In the genomic region with DNA sequence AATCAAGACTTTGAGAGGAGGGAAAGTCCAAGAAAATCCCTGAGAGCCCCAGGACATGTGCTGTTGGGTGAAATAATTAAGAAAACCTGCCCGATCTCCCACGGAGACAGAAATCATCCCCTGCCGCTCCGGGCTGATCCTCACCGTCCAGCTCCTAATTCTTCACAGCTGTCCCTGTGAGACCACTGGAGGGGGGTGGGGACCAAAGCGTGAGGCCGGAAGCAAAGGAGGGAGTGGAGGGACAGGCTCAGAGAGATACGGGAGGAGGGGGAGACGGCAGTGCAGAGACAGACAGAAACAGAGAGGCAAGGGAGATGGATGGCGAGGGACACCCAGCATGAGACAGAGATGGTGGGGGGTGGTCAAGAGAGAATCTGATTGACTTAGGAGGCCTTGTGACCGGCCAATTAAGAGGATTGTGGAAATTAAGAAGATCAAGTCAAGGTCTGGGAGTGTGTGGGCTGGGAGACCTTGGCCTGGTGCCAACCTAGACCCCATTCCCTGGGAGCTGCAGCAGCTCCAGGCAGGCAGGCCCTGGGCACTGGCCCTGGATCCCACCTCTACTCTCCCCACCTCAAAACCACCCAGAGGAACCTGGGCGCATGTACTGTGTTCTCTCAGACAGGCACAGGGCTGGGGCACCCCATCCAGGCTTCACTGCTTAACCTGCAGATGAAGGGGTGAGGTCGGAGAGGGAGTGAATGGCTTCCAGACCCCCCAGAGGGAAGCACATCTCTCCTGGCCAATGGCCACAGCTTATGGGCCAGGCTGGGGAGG, we compare ENCODE assay signal across 17 cellular contexts.
A peak's percentile ranks its signal among the peaks of the same experiment; 100 is the strongest.
DNase-seq lines count a peak whose midpoint lies in the region; ATAC-seq and TF ChIP-seq lines count a peak whose summit lies in the region.
"Had no signal": no experiment of that assay in that cellular context is flagged by ENCODE, and none has a peak within 500 bp of the region (broad histone marks: within the 10 kb centered on the region; RNA-seq: fewer than 3 reads in every experiment).

No MANE protein-coding gene starts in this region.

- peaks cover 20% of the 10 kb centered on the region for H3K4me1 Mint-ChIP-seq in endothelial cell (ENCODE audit: unreplicated experiment)
- H3K4me1 Mint-ChIP-seq in activated naive CD8-positive, alpha-beta T cell treated with anti-CD3 and anti-CD28 coated beads, Interleukin-2, amount 50 U/mL, for 24 hours: no peaks in the 10 kb centered on the region
- H3K4me1 Mint-ChIP-seq: CD4-positive, alpha-beta memory T cell; central memory CD8-positive, alpha-beta T cell had no signal

- H3K4me3 Mint-ChIP-seq in endothelial cell (ENCODE audit: unreplicated experiment): no peak overlapping the region
- no peak overlapping the region for H3K4me3 Mint-ChIP-seq in activated naive CD8-positive, alpha-beta T cell treated with anti-CD3 and anti-CD28 coated beads, Interleukin-2, amount 50 U/mL, for 24 hours
- H3K4me3 Mint-ChIP-seq: CD4-positive, alpha-beta memory T cell; central memory CD8-positive, alpha-beta T cell; mesothelial cell of epicardium had no signal

- H3K27ac Mint-ChIP-seq in endothelial cell (ENCODE audit: unreplicated experiment): no peak overlapping the region
- H3K27ac Mint-ChIP-seq in activated naive CD8-positive, alpha-beta T cell treated with anti-CD3 and anti-CD28 coated beads, Interleukin-2, amount 50 U/mL, for 24 hours: no peak overlapping the region
- H3K27ac Mint-ChIP-seq: CD4-positive, alpha-beta memory T cell; mesothelial cell of epicardium had no signal

- H3K9me3 Mint-ChIP-seq in endothelial cell (ENCODE audit: unreplicated experiment): no peaks in the 10 kb centered on the region
- no peaks in the 10 kb centered on the region for H3K9me3 Mint-ChIP-seq in activated naive CD8-positive, alpha-beta T cell treated with anti-CD3 and anti-CD28 coated beads, Interleukin-2, amount 50 U/mL, for 24 hours
- H3K9me3 Mint-ChIP-seq: CD4-positive, alpha-beta memory T cell; central memory CD8-positive, alpha-beta T cell; mesothelial cell of epicardium had no signal

- DNase-seq in NCI-H524 (lab: John Stamatoyannopoulos, UW): peak; percentile 52 to 68
- DNase-seq in NCI-H524 treated with DMSO at 0.1 percent for 48 hours (lab: John Stamatoyannopoulos, UW): no peak
- peak; percentile 99 for DNase-seq in NCI-H82 (lab: John Stamatoyannopoulos, UW)
- peak; percentile 37 for DNase-seq in fibroblast of mammary gland (ENCODE audit: low read depth)
- peak; percentile 44 for DNase-seq in sciatic nerve (ENCODE audit: low spot score)
- no peak for DNase-seq in endothelial cell (ENCODE audit: low spot score)
- DNase-seq in activated naive CD8-positive, alpha-beta T cell treated with anti-CD3 and anti-CD28 coated beads, Interleukin-2, amount 50 U/mL, for 24 hours: no peak
- DNase-seq: activated CD4-positive, CD25-positive, alpha-beta regulatory T cell treated with anti-CD3 and anti-CD28 coated beads, Interleukin-2, amount 50 U/mL, for 72 hours; activated T-cell treated with anti-CD3 and anti-CD28 coated beads, Interleukin-2, amount 50 U/mL, for 1 hour; CD4-positive, alpha-beta memory T cell; NCI-H187 treated with DMSO at 0.1 percent for 48 hours; NCI-H510A treated with DMSO at 0.1 percent for 48 hours; RPMI8226; T-helper 2 cell had no signal

- peaks cover 10% of the 10 kb centered on the region for H3K27me3 Mint-ChIP-seq in endothelial cell (ENCODE audit: unreplicated experiment)
- H3K27me3 Mint-ChIP-seq in activated naive CD8-positive, alpha-beta T cell treated with anti-CD3 and anti-CD28 coated beads, Interleukin-2, amount 50 U/mL, for 24 hours: peaks cover 6% of the 10 kb centered on the region

- peaks cover 20% of the 10 kb centered on the region for H3K36me3 Mint-ChIP-seq in endothelial cell (ENCODE audit: low read depth, unreplicated experiment)
- no peaks in the 10 kb centered on the region for H3K36me3 Mint-ChIP-seq in activated naive CD8-positive, alpha-beta T cell treated with anti-CD3 and anti-CD28 coated beads, Interleukin-2, amount 50 U/mL, for 24 hours (ENCODE audit: low read depth)
- H3K36me3 Mint-ChIP-seq: CD4-positive, alpha-beta memory T cell; mesothelial cell of epicardium had no signal

- ATAC-seq in sciatic nerve: no peak
- ATAC-seq in GM19035 (IDR thresholded peaks at IDR 0.05; ENCODE audit: unreplicated experiment): no peak
- ATAC-seq in activated naive CD8-positive, alpha-beta T cell treated with anti-CD3 and anti-CD28 coated beads, Interleukin-2, amount 50 U/mL, for 24 hours: no peak

- H3K4me3 ChIP-seq in fibroblast of mammary gland (ENCODE audit: control insufficient read depth, low read depth, low read length): no peak overlapping the region

- intact Hi-C loops in sciatic nerve (cut with DNase I): no loop called here

- TF ChIP-seq CTCF in fibroblast of mammary gland (conservative IDR thresholded peaks at IDR 0.05; ENCODE audit: control insufficient read depth, insufficient read depth, low read depth, low read length): no peak
- TF ChIP-seq CTCF in endothelial cell (IDR thresholded peaks at IDR 0.05; ENCODE audit: unreplicated experiment): no peak

Comparison
In these comparisons a context has a peak if more than half of its experiments do, and no peak if none do; other contexts are left out.
1. DNase-seq: peak in NCI-H524 (2 of 2), NCI-H82 (single experiment), fibroblast of mammary gland (single experiment) and sciatic nerve (single experiment); none in NCI-H524 treated with DMSO at 0.1 percent for 48 hours (single experiment), endothelial cell (single experiment) and activated naive CD8-positive, alpha-beta T cell treated with anti-CD3 and anti-CD28 coated beads, Interleukin-2, amount 50 U/mL, for 24 hours (single experiment).